Comparison of ENCODE assay signal across 18 cellular contexts in the genomic region with DNA sequence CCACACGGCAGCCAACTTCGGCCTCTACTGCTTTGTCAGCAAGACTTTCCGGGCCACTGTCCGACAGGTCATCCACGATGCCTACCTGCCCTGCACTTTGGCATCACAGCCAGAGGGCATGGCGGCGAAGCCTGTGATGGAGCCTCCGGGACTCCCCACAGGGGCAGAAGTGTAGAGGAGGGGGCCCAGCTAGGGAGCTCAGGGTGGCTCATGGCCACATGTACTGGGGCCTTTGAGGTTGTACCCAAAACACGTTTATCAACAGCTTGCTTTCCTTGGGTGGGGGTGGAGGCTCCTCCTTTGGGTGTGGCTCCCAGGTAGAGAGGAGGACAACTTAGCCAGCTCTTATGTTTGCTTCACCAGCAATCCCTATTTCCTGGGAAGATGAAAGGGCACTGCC. TPM values are rescaled to one million over a fixed set of nuclear protein-coding genes. Genes with fewer than 3 reads are reported as not detected.
DNase-seq lines count a peak whose midpoint lies in the region; ATAC-seq and TF ChIP-seq lines count a peak whose summit lies in the region.
"Had no signal": no experiment of that assay in that cellular context is flagged by ENCODE, and none has a peak within 500 bp of the region (broad histone marks: within the 10 kb centered on the region; RNA-seq: fewer than 3 reads in every experiment).

No MANE protein-coding gene starts in this region.

- H2AK5ac ChIP-seq in neuronal stem cell (ENCODE audit: low read depth, low read length) = peak overlapping the region; percentile 12

- no peak overlapping the region for H3K18ac ChIP-seq in neuronal stem cell (ENCODE audit: low read length)

- H3K14ac ChIP-seq in neuronal stem cell (ENCODE audit: low read length) = no peak overlapping the region

- H2BK12ac ChIP-seq in neuronal stem cell (ENCODE audit: low read length) = peak overlapping the region; percentile 33

- DNase-seq in DMS53 (lab: John Stamatoyannopoulos, UW) = peak; percentile 26
- DNase-seq in DMS53 treated with DMSO at 0.1 percent for 48 hours (lab: John Stamatoyannopoulos, UW; ENCODE audit: unreplicated experiment) = no peak
- DNase-seq in caudate nucleus (lab: John Stamatoyannopoulos, UW) = no peak
- DNase-seq in neuronal stem cell (ENCODE audit: low spot score) = no peak
- no peak for DNase-seq in CD4-positive, alpha-beta T cell
- DNase-seq in NCI-H524 treated with DMSO at 0.1 percent for 48 hours (lab: John Stamatoyannopoulos, UW) = no peak
- DNase-seq in endothelial cell (ENCODE audit: low spot score) = no peak
- DNase-seq: AML-193; Calu3; CD4-positive, alpha-beta memory T cell; GM23248 had no signal

- H3K4me1 Mint-ChIP-seq in CD4-positive, alpha-beta T cell (ENCODE audit: low read depth) = peaks cover 14% of the 10 kb centered on the region
- H3K4me1 Mint-ChIP-seq in endothelial cell (ENCODE audit: unreplicated experiment) = no peaks in the 10 kb centered on the region

- no peak overlapping the region for H2AFZ ChIP-seq in neuronal stem cell (ENCODE audit: low read length)
- H2AFZ ChIP-seq: GM23248 had no signal

- peaks cover 0 to 4% of the 10 kb centered on the region in 2 donors for H3K9me3 ChIP-seq in neuronal stem cell (replicated peaks in 1 of 2; ENCODE audit: control insufficient read depth in 2 of 2, insufficient read depth in 1 of 2, low read depth in 1 of 2, low read length in 2 of 2)
- H3K9me3 ChIP-seq in CD4-positive, alpha-beta T cell (ENCODE audit: control insufficient read depth, low read length) = no peaks in the 10 kb centered on the region
- H3K9me3 ChIP-seq: A549, HAP-1 had no signal

- H3K36me3 ChIP-seq in neuronal stem cell (replicated peaks in 1 of 2; ENCODE audit: control insufficient read depth in 2 of 2, insufficient read depth in 2 of 2, low read length in 2 of 2) = no peaks in the 10 kb centered on the region
- H3K36me3 ChIP-seq: HAP-1 had no signal

- no peak for ATAC-seq in CD4-positive, alpha-beta T cell (ENCODE audit: poor library complexity)
- ATAC-seq: A549 had no signal

- intact Hi-C loops in CD4-positive, alpha-beta T cell (cut with DNase I, micrococcal nuclease) = loop anchor here in 1 of 2 experiments (10.0 kb wide), 1 partner anchor 272 kb away; no protein-coding TSS in a partner anchor

- H3K27ac Mint-ChIP-seq in CD4-positive, alpha-beta T cell = no peak overlapping the region
- no peak overlapping the region for H3K27ac Mint-ChIP-seq in endothelial cell (ENCODE audit: unreplicated experiment)
- H3K27ac Mint-ChIP-seq: CD4-positive, alpha-beta memory T cell had no signal

- no peak overlapping the region for H4K91ac ChIP-seq in neuronal stem cell (ENCODE audit: low read depth, low read length, poor library complexity)

- TF ChIP-seq CTCF in CD4-positive, alpha-beta T cell (IDR thresholded peaks at IDR 0.05) = no peak
- TF ChIP-seq CTCF in endothelial cell (IDR thresholded peaks at IDR 0.05; ENCODE audit: unreplicated experiment) = no peak

- no peak overlapping the region for H3K4ac ChIP-seq in neuronal stem cell (ENCODE audit: low read length)

- no peak overlapping the region for H4K8ac ChIP-seq in neuronal stem cell (ENCODE audit: low read depth, low read length)

- H2BK15ac ChIP-seq in neuronal stem cell (ENCODE audit: low read length) = peak overlapping the region; percentile 98

- H3K9me3 Mint-ChIP-seq in CD4-positive, alpha-beta T cell = no peaks in the 10 kb centered on the region
- H3K9me3 Mint-ChIP-seq in endothelial cell (ENCODE audit: unreplicated experiment) = no peaks in the 10 kb centered on the region

- H3K4me1 ChIP-seq in neuronal stem cell (ENCODE audit: control insufficient read depth in 2 of 2, insufficient read depth in 1 of 2, low read depth in 1 of 2, low read length in 2 of 2) = peaks cover 9 to 23% of the 10 kb centered on the region in 2 donors
- H3K4me1 ChIP-seq: HAP-1 had no signal

- no peaks in the 10 kb centered on the region for H3K79me1 ChIP-seq in neuronal stem cell (ENCODE audit: low read depth, low read length)

- H3K27ac ChIP-seq in caudate nucleus (ENCODE audit: low read depth, low read length) (peak overlapping the region; percentile 26), neuronal stem cell (replicated peaks; ENCODE audit: low read length) (no peak overlapping the region), temporal lobe (ENCODE audit: low read depth, low read length) (peak overlapping the region; percentile 99)
- H3K27ac ChIP-seq in CD4-positive, alpha-beta T cell (ENCODE audit: low read depth, low read length) = no peak overlapping the region
- H3K27ac ChIP-seq: 22Rv1, A549, C4-2B, GM23248 had no signal

- peaks cover 7% of the 10 kb centered on the region for H3K27me3 Mint-ChIP-seq in CD4-positive, alpha-beta T cell
- peaks cover 5% of the 10 kb centered on the region for H3K27me3 Mint-ChIP-seq in endothelial cell (ENCODE audit: unreplicated experiment)

- no peak overlapping the region for H3K9ac ChIP-seq in neuronal stem cell (ENCODE audit: low read depth, low read length, poor library complexity)
- H3K9ac ChIP-seq: GM23248 had no signal

- CTCF ChIA-PET in CD4-positive, alpha-beta T cell (lab: Charles Lee) = no interaction called here

- no peak overlapping the region for H3K4me3 Mint-ChIP-seq in CD4-positive, alpha-beta T cell
- H3K4me3 Mint-ChIP-seq in endothelial cell (ENCODE audit: unreplicated experiment) = no peak overlapping the region
- H3K4me3 Mint-ChIP-seq: CD4-positive, alpha-beta memory T cell had no signal

- POLR2A ChIA-PET in CD4-positive, alpha-beta T cell (lab: Charles Lee) = no interaction called here

- WGBS in neuronal stem cell (ENCODE audit: extremely low coverage in 2 of 2, insufficient read length in 2 of 2, insufficient replicate concordance in 1 of 2), 2 donors = no CpG with 5 or more reads among the region's 9 CpGs

- no peak overlapping the region for H3K4me2 ChIP-seq in neuronal stem cell (ENCODE audit: insufficient read depth, low read length, poor library complexity, severe bottlenecking)
- H3K4me2 ChIP-seq: A549 had no signal

- H2BK120ac ChIP-seq in neuronal stem cell (ENCODE audit: low read depth, low read length) = no peak overlapping the region

- no peaks in the 10 kb centered on the region for H3K36me3 Mint-ChIP-seq in CD4-positive, alpha-beta T cell (ENCODE audit: low read depth)
- no peaks in the 10 kb centered on the region for H3K36me3 Mint-ChIP-seq in endothelial cell (ENCODE audit: low read depth, unreplicated experiment)
- H3K36me3 Mint-ChIP-seq: CD4-positive, alpha-beta memory T cell had no signal

- H3K23ac ChIP-seq in neuronal stem cell (ENCODE audit: low read depth, low read length, poor library complexity) = no peak overlapping the region

- no peak overlapping the region for H3K4me3 ChIP-seq in neuronal stem cell (ENCODE audit: low read length in 2 of 2)
- H3K4me3 ChIP-seq: A549, GM23248, HAP-1 had no signal

- H3K27me3 ChIP-seq in neuronal stem cell (ENCODE audit: control insufficient read depth in 3 of 3, insufficient read depth in 3 of 3, low read depth in 1 of 3, low read length in 3 of 3) = peaks cover 0 to 10% (median 0%) of the 10 kb centered on the region in 3 experiments
- H3K27me3 ChIP-seq in CD4-positive, alpha-beta T cell (ENCODE audit: control insufficient read depth, insufficient read depth, low read length) = no peaks in the 10 kb centered on the region

- no peak overlapping the region for H2BK5ac ChIP-seq in neuronal stem cell (ENCODE audit: low read length)

RNA-seq across cellular contexts. Expression of a gene that starts 5.1 kb away (rescaled TPM):
- polyA plus RNA-seq in neuronal stem cell (2013, experiment 1 of 2) = 0.22 TPM
- polyA plus RNA-seq in neuronal stem cell (2013, experiment 2 of 2) = 0.24 TPM
- total RNA-seq in temporal lobe (not detected), endothelial cell (ENCODE audit: unreplicated experiment) (0.18 TPM)
- not detected for total RNA-seq in CD4-positive, alpha-beta T cell
- total RNA-seq: Calu3; CD4-positive, alpha-beta memory T cell; GM23248; H4 had no signal
- polyA plus RNA-seq: A549; BJ; CD4-positive, alpha-beta memory T cell; GM23248 had no signal

RNA-seq across cellular contexts. Expression of a gene that starts 10.8 kb away (rescaled TPM):
- polyA plus RNA-seq in neuronal stem cell (2013, experiment 1 of 2) = 17.6 TPM
- 17.1 TPM for polyA plus RNA-seq in neuronal stem cell (2013, experiment 2 of 2)
- 4.4 TPM for total RNA-seq in temporal lobe
- total RNA-seq in CD4-positive, alpha-beta T cell = not detected
- 2.7 TPM for total RNA-seq in endothelial cell (ENCODE audit: unreplicated experiment)
- total RNA-seq: Calu3; CD4-positive, alpha-beta memory T cell; GM23248; H4 had no signal
- polyA plus RNA-seq: A549; BJ; CD4-positive, alpha-beta memory T cell had no signal

RNA-seq across cellular contexts. Expression of a gene that starts 46.4 kb away (rescaled TPM):
- polyA plus RNA-seq in neuronal stem cell (2013, experiment 1 of 2) = 0.68 TPM
- polyA plus RNA-seq in neuronal stem cell (2013, experiment 2 of 2) = 0.57 TPM
- total RNA-seq in temporal lobe (under 0.01 TPM), endothelial cell (ENCODE audit: unreplicated experiment) (48.1 TPM)
- 1 to 10 TPM in 1 of 2 experiments, under 1 TPM in 1; 0.81 to 1.1 TPM for total RNA-seq in CD4-positive, alpha-beta T cell
- total RNA-seq: Calu3, GM23248, H4 had no signal
- polyA plus RNA-seq: A549, BJ, GM23248 had no signal

RNA-seq across cellular contexts. Expression of a gene that starts 59.5 kb away (rescaled TPM):
- 39.2 TPM for polyA plus RNA-seq in neuronal stem cell (2013, experiment 1 of 2)
- 37.9 TPM for polyA plus RNA-seq in neuronal stem cell (2013, experiment 2 of 2)
- total RNA-seq in temporal lobe (4.2 TPM), endothelial cell (ENCODE audit: unreplicated experiment) (24.7 TPM)
- total RNA-seq in CD4-positive, alpha-beta T cell = not detected
- total RNA-seq: CD4-positive, alpha-beta memory T cell had no signal
- polyA plus RNA-seq: CD4-positive, alpha-beta memory T cell had no signal

Comparison
In these comparisons a context has a peak if more than half of its experiments do, and no peak if none do; other contexts are left out.
1. H3K27ac ChIP-seq: peak in caudate nucleus (single experiment) and temporal lobe (single experiment); none in neuronal stem cell (single experiment) and CD4-positive, alpha-beta T cell (single experiment).
2. RNA of a gene that starts 46.4 kb away (total RNA-seq): 48.1 TPM in endothelial cell (single experiment); 0.81 to 1.1 TPM in CD4-positive, alpha-beta T cell and under 0.01 TPM in temporal lobe (single experiment); every median in the first group is over 10 times any median in the second.